Comparison of ENCODE assay signal across 18 cellular contexts in the genomic region with DNA sequence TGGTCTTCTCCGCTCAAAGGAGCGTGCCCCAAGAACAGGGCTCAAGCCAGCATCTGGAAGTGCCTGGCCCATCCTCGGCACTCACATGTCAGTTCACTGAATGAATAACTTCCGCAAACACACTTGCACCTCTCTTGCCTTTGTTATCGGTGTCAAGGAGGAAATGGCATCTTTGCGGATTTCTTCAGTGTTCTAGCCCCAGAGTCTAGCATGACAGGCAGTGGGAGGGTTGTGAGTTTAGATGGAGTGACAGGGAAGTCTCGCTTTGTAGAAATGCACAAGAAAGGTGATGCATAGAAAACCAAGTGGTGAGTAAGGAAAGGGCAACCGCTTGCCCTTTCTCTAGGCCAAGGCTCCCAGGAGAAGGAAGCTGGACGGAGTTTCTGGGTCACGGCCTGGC. TPM values are rescaled to one million over a fixed set of nuclear protein-coding genes. Genes with fewer than 3 reads are reported as not detected.
DNase-seq lines count a peak whose midpoint lies in the region; ATAC-seq, FAIRE-seq and TF ChIP-seq lines count a peak whose summit lies in the region.
"Had no signal": no experiment of that assay in that cellular context is flagged by ENCODE, and none has a peak within 500 bp of the region (broad histone marks: within the 10 kb centered on the region; RNA-seq: fewer than 3 reads in every experiment).

No MANE protein-coding gene starts in this region.

- no peak overlapping the region for H3K4me3 Mint-ChIP-seq in T-helper 2 cell treated with Interferon-gamma antibody and Interleukin-4, amounts not matched to agents 5 μg/mL and 100 μg/mL, for 36 hours
- H3K4me3 Mint-ChIP-seq in T-cell = no peak overlapping the region
- H3K4me3 Mint-ChIP-seq in natural killer cell = no peak overlapping the region
- H3K4me3 Mint-ChIP-seq: CD4-positive, CD25-positive, alpha-beta regulatory T cell; GM23338 had no signal

- H3K36me3 ChIP-seq in body of pancreas (replicated peaks in 1 of 2; ENCODE audit: insufficient read depth in 1 of 2, low read depth in 2 of 2) = no peaks in the 10 kb centered on the region
- H3K36me3 ChIP-seq: BLaER1 treated with 17β-estradiol and CSF1 and Interleukin-3, amounts not matched to agents 10 nM and 100 nM had no signal

- no peak for DNase-seq in T-helper 2 cell treated with Interferon-gamma antibody and Interleukin-4, amounts not matched to agents 5 μg/mL and 100 μg/mL, for 36 hours (ENCODE audit: low spot score)
- DNase-seq in T-helper 2 cell = no peak
- DNase-seq in T-cell = no peak
- no peak for DNase-seq in body of pancreas
- DNase-seq in natural killer cell = no peak
- no peak for DNase-seq in SIG-M5 treated with dmso at 0.1 percent for 504 hours (lab: John Stamatoyannopoulos, UW; ENCODE audit: unreplicated experiment)
- DNase-seq in HTR-8/SVneo (ENCODE audit: insufficient read length, low spot score) = no peak
- DNase-seq: ACHN; Calu3; CD4-positive, CD25-positive, alpha-beta regulatory T cell; DMS 273 treated with DMSO at 0.1 percent for 48 hours; H7 had no signal

- no peak for FAIRE-seq in HTR-8/SVneo (lab: Jason Lieb, UNC)
- FAIRE-seq: GM18507 had no signal

- TF ChIP-seq CTCF in body of pancreas (IDR thresholded peaks at IDR 0.05) (no peak), natural killer cell (IDR thresholded peaks at IDR 0.05) (no peak)

- intact Hi-C loops in body of pancreas (cut with DNase I) = no loop called here
- intact Hi-C loops in natural killer cell (cut with micrococcal nuclease) = no loop called here

- no peaks in the 10 kb centered on the region for H3K36me3 Mint-ChIP-seq in T-helper 2 cell treated with Interferon-gamma antibody and Interleukin-4, amounts not matched to agents 5 μg/mL and 100 μg/mL, for 36 hours (ENCODE audit: low read depth)
- H3K36me3 Mint-ChIP-seq in T-cell = no peaks in the 10 kb centered on the region
- H3K36me3 Mint-ChIP-seq in natural killer cell = no peaks in the 10 kb centered on the region
- H3K36me3 Mint-ChIP-seq: CD4-positive, CD25-positive, alpha-beta regulatory T cell had no signal

- peak overlapping the region; percentile 64 for H3K27ac Mint-ChIP-seq in T-helper 2 cell treated with Interferon-gamma antibody and Interleukin-4, amounts not matched to agents 5 μg/mL and 100 μg/mL, for 36 hours
- H3K27ac Mint-ChIP-seq in T-cell (peak overlapping the region; percentile 83 to 88), natural killer cell (peak overlapping the region in 1 of 2 donors; percentile 52)
- H3K27ac Mint-ChIP-seq: CD4-positive, CD25-positive, alpha-beta regulatory T cell; GM23338 had no signal

- POLR2A ChIA-PET in T-cell (lab: Charles Lee) = interaction anchor here in 1 of 2 donors (0.6 to 0.8 kb wide), 2 partner anchors 8 to 25 kb away, joined by 4 to 5 read pairs; no protein-coding TSS in a partner anchor

- peak; percentile 19 to 65 (median 42) for ATAC-seq in T-cell (replicated peaks in 1 of 4)
- ATAC-seq in body of pancreas = no peak
- ATAC-seq in natural killer cell = peak; percentile 22 to 49 (median 34)
- ATAC-seq in HG03039 (IDR thresholded peaks at IDR 0.05; ENCODE audit: unreplicated experiment) = no peak
- ATAC-seq: GM23338 had no signal

- no peak overlapping the region for H3K4me3 ChIP-seq in body of pancreas
- H3K4me3 ChIP-seq: BLaER1 treated with 17β-estradiol and CSF1 and Interleukin-3, amounts not matched to agents 10 nM and 100 nM; GM23338 had no signal

- no peaks in the 10 kb centered on the region for H3K9me3 ChIP-seq in body of pancreas

- 66 to 70% methylated on average over 3 to 10 of the region's 10 CpGs for WGBS in body of pancreas, 2 donors

- no peak for TF ChIP-seq POLR2A in body of pancreas (IDR thresholded peaks at IDR 0.05)

- CTCF ChIA-PET in T-cell (lab: Charles Lee) = no interaction called here

- H3K4me1 ChIP-seq in body of pancreas = peaks cover 6% of the 10 kb centered on the region

- H3K27me3 Mint-ChIP-seq in T-helper 2 cell treated with Interferon-gamma antibody and Interleukin-4, amounts not matched to agents 5 μg/mL and 100 μg/mL, for 36 hours (ENCODE audit: low read depth) = peaks cover 22% of the 10 kb centered on the region
- H3K27me3 Mint-ChIP-seq in T-cell (peaks cover 0 to 9% of the 10 kb centered on the region in 2 donors), natural killer cell (ENCODE audit: low read depth in 2 of 2) (peaks cover 0 to 17% of the 10 kb centered on the region in 2 donors)
- H3K27me3 Mint-ChIP-seq: CD4-positive, CD25-positive, alpha-beta regulatory T cell had no signal

- no peaks in the 10 kb centered on the region for H3K9me3 Mint-ChIP-seq in T-helper 2 cell treated with Interferon-gamma antibody and Interleukin-4, amounts not matched to agents 5 μg/mL and 100 μg/mL, for 36 hours
- no peaks in the 10 kb centered on the region for H3K9me3 Mint-ChIP-seq in T-cell
- H3K9me3 Mint-ChIP-seq in natural killer cell = no peaks in the 10 kb centered on the region
- H3K9me3 Mint-ChIP-seq: GM23338 had no signal

- H3K4me1 Mint-ChIP-seq in T-helper 2 cell treated with Interferon-gamma antibody and Interleukin-4, amounts not matched to agents 5 μg/mL and 100 μg/mL, for 36 hours (ENCODE audit: low read depth) = peaks cover 13% of the 10 kb centered on the region
- H3K4me1 Mint-ChIP-seq in T-cell (peaks cover 0 to 16% (median 4%) of the 10 kb centered on the region in 3 donors), natural killer cell (no peaks in the 10 kb centered on the region)

- H3K27me3 ChIP-seq in body of pancreas = no peaks in the 10 kb centered on the region

- H3K27ac ChIP-seq in body of pancreas = peak overlapping the region in 3 of 4 donors; percentile 38 to 74 (median 72)
- H3K27ac ChIP-seq: BLaER1 treated with 17β-estradiol and CSF1 and Interleukin-3, amounts not matched to agents 10 nM and 100 nM had no signal

RNA-seq across cellular contexts. Expression of gene MECP2, which starts 17.6 kb away (rescaled TPM):
- total RNA-seq in T-cell (100 to 1,000 TPM in 3 of 5 donors, 10 to 100 TPM in 2; 84.9 to 129 (median 100) TPM), body of pancreas (10 to 100 TPM; 27.8 to 36.3 TPM), natural killer cell (100 to 1,000 TPM; 177 to 198 (median 182) TPM)

RNA-seq across cellular contexts. Expression of gene OPN1LW, which starts 29.0 kb away (rescaled TPM):
- total RNA-seq in T-cell (not detected), body of pancreas (not detected), natural killer cell (not detected)
- total RNA-seq: A172; Calu3; CD4-positive, CD25-positive, alpha-beta regulatory T cell; Daoy; GM23338; H7 had no signal

Comparison
In these comparisons a context has a peak if more than half of its experiments do, and no peak if none do; other contexts are left out.
1. ATAC-seq: peak in T-cell (4 of 4) and natural killer cell (3 of 3); none in body of pancreas (single experiment) and HG03039 (single experiment).